Comparison of ENCODE assay signal across 8 cellular contexts in the genomic region with DNA sequence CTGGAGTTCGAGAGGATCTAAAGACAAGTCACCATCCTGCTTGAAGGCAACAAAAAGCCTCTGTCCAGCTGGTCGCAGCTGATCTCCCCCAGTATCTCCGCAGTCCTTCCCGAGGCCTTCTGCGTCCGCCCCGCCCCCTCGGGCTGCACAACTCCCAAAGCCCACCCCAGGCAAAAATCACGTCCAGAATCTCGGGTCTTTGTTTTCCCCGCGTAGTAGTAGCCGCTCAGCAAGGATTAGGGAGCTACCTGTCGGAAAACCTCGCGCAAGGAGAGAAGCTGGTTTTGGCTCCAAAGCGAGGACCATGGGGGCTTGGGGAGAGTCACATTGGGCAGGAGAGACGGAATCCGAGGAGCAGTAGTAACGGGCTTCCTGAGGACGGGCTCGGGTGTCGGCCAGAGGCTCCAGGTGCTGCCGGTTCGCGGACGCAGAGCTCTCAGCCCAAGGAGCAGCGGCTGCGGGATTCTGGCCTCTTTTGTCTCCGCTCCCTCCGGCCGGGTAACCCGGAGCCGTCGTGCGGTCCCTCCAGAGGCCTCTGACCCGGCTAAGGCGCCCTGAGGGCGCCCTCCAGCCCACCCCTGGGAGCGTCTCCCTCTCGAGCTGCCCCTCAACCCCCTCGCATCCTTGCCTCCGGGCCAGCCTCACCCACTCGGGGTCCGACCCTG. TPM values are rescaled to one million over a fixed set of nuclear protein-coding genes. Genes with fewer than 3 reads are reported as not detected.
DNase-seq lines count a peak whose midpoint lies in the region; ATAC-seq and TF ChIP-seq lines count a peak whose summit lies in the region.

No MANE protein-coding gene starts in this region.

- DNase-seq in activated CD8-positive, alpha-beta memory T cell treated with anti-CD3 and anti-CD28 coated beads, Interleukin-2, amount 50 U/mL, for 48 hours: peak; percentile 59
- DNase-seq in activated CD8-positive, alpha-beta memory T cell treated with anti-CD3 and anti-CD28 coated beads for 24 hours: no peak
- DNase-seq in HFFc6: peak; percentile 13
- peak; percentile 30 for DNase-seq in lung (ENCODE audit: low spot score)
- DNase-seq in transverse colon: peak; percentile 22
- no peak for DNase-seq in cerebellar cortex (ENCODE audit: low spot score)

- H3K36me3 Mint-ChIP-seq in HFFc6 (ENCODE audit: low read depth): peaks cover 40% of the 10 kb centered on the region

- no peak for TF ChIP-seq POLR2A in transverse colon (IDR thresholded peaks at IDR 0.05)

- peaks cover 51% of the 10 kb centered on the region for H3K4me1 Mint-ChIP-seq in HFFc6 (ENCODE audit: low read depth)

- in situ Hi-C loops in transverse colon (cut with MboI; ENCODE audit: low pct_ligation_motif_present in 1 of 4, low pct_unique_long_range_greater_than_20kb in 1 of 4, low sequenced_read_pairs in 3 of 4): no loop called here

- H3K4me1 ChIP-seq in duodenal mucosa (ENCODE audit: control insufficient read depth in 1 of 2, insufficient read depth in 2 of 2, low read length in 2 of 2) (peaks cover 27% of the 10 kb centered on the region in 2 donors), lung (ENCODE audit: control insufficient read depth in 2 of 2, insufficient read depth in 2 of 2, low read length in 2 of 2) (peaks cover 11 to 22% of the 10 kb centered on the region in 2 donors), transverse colon (peaks cover 7 to 32% (median 27%) of the 10 kb centered on the region in 4 donors)

- H3K27ac ChIP-seq in duodenal mucosa (ENCODE audit: low read depth, low read length) (no peak overlapping the region), lung (ENCODE audit: low read depth in 1 of 2, low read length in 1 of 2) (peak overlapping the region; percentile 27 to 56), transverse colon (peak overlapping the region; percentile 80 to 85 (median 81))

- H3K9me3 ChIP-seq in duodenal mucosa (ENCODE audit: control insufficient read depth in 1 of 2, low read length in 2 of 2) (no peaks in the 10 kb centered on the region), lung (ENCODE audit: control insufficient read depth in 2 of 2, insufficient read depth in 1 of 2, low read length in 1 of 2) (peaks cover 0 to 7% of the 10 kb centered on the region in 2 donors), transverse colon (no peaks in the 10 kb centered on the region)

- H3K9me3 Mint-ChIP-seq in HFFc6: no peaks in the 10 kb centered on the region

- TF ChIP-seq CTCF in HFFc6 (IDR thresholded peaks at IDR 0.05): no peak
- no peak for TF ChIP-seq CTCF in lung (IDR thresholded peaks at IDR 0.05; ENCODE audit: control extremely low read depth, extremely low read depth)
- no peak for TF ChIP-seq CTCF in transverse colon (IDR thresholded peaks at IDR 0.05)

- TF ChIP-seq EP300 in transverse colon (IDR thresholded peaks at IDR 0.05; ENCODE audit: low read depth): no peak

- intact Hi-C loops in transverse colon (cut with DNase I; ENCODE audit: low total_unique reads): no loop called here

- peak; percentile 48 for ATAC-seq in lung (ENCODE audit: insufficient read depth, low FRiP score)

- peak overlapping the region; percentile 81 for H3K27ac Mint-ChIP-seq in HFFc6

- peak overlapping the region; percentile 98 for H3K4me3 Mint-ChIP-seq in HFFc6

- peak overlapping the region; percentile 95 for H3K4me3 ChIP-seq in duodenal mucosa (ENCODE audit: low read depth in 1 of 2, low read length in 2 of 2)
- H3K4me3 ChIP-seq in lung: peak overlapping the region; percentile 68
- H3K4me3 ChIP-seq in transverse colon: peak overlapping the region; percentile 56 to 67 (median 67)

- 2% methylated on average over 43 to 45 of the region's 45 CpGs for WGBS in lung, 2 donors
- 4 to 6% methylated on average over 5 to 31 of the region's 45 CpGs for WGBS in transverse colon (ENCODE audit: low coverage in 1 of 2), 2 donors

- no peaks in the 10 kb centered on the region; the same call in none of the 2 replicates for H3K27me3 Mint-ChIP-seq in HFFc6 (ENCODE audit: insufficient read depth)

- peak overlapping the region; percentile 76 to 84 for H3K9ac ChIP-seq in duodenal mucosa (ENCODE audit: low read depth in 1 of 2, low read length in 2 of 2)

- peaks cover 7 to 26% of the 10 kb centered on the region in 2 donors for H3K36me3 ChIP-seq in duodenal mucosa (ENCODE audit: control insufficient read depth in 1 of 2, insufficient read depth in 2 of 2, low read length in 2 of 2)
- H3K36me3 ChIP-seq in lung (ENCODE audit: control insufficient read depth in 2 of 2, insufficient read depth in 2 of 2, low read length in 2 of 2): peaks cover 11 to 13% of the 10 kb centered on the region in 2 donors
- H3K36me3 ChIP-seq in transverse colon: peaks cover 0 to 12% (median 6%) of the 10 kb centered on the region in 4 donors

- H3K27me3 ChIP-seq in duodenal mucosa (ENCODE audit: control insufficient read depth in 1 of 2, insufficient read depth in 2 of 2, low read length in 2 of 2): no peaks in the 10 kb centered on the region
- no peaks in the 10 kb centered on the region for H3K27me3 ChIP-seq in lung (ENCODE audit: control insufficient read depth, insufficient read depth)
- H3K27me3 ChIP-seq in transverse colon: no peaks in the 10 kb centered on the region

TF ChIP-seq in PFSK-1, 5 proteins besides CTCF, POLR2A, EP300 and RAD21:
- TF ChIP-seq, protein P1, sequence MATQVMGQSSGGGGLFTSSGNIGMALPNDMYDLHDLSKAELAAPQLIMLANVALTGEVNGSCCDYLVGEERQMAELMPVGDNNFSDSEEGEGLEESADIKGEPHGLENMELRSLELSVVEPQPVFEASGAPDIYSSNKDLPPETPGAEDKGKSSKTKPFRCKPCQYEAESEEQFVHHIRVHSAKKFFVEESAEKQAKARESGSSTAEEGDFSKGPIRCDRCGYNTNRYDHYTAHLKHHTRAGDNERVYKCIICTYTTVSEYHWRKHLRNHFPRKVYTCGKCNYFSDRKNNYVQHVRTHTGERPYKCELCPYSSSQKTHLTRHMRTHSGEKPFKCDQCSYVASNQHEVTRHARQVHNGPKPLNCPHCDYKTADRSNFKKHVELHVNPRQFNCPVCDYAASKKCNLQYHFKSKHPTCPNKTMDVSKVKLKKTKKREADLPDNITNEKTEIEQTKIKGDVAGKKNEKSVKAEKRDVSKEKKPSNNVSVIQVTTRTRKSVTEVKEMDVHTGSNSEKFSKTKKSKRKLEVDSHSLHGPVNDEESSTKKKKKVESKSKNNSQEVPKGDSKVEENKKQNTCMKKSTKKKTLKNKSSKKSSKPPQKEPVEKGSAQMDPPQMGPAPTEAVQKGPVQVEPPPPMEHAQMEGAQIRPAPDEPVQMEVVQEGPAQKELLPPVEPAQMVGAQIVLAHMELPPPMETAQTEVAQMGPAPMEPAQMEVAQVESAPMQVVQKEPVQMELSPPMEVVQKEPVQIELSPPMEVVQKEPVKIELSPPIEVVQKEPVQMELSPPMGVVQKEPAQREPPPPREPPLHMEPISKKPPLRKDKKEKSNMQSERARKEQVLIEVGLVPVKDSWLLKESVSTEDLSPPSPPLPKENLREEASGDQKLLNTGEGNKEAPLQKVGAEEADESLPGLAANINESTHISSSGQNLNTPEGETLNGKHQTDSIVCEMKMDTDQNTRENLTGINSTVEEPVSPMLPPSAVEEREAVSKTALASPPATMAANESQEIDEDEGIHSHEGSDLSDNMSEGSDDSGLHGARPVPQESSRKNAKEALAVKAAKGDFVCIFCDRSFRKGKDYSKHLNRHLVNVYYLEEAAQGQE (IDR thresholded peaks at IDR 0.05; ENCODE audit: insufficient read depth in 1 of 2, low read depth in 2 of 2, low read length in 2 of 2): peak; percentile 73 to 85; a peak in 3 of 4 replicates
- TF ChIP-seq SIN3A (IDR thresholded peaks at IDR 0.05; ENCODE audit: borderline replicate concordance, insufficient read depth, low read length) (no peak), FOXP2 (optimal IDR thresholded peaks at IDR 0.05; ENCODE audit: borderline replicate concordance, extremely low read depth, extremely low read length, insufficient read depth) (no peak), POLR2AphosphoS5 (IDR thresholded peaks at IDR 0.05; ENCODE audit: low read depth, low read length) (no peak), TAF1 (IDR thresholded peaks at IDR 0.05; ENCODE audit: borderline replicate concordance, insufficient read depth, low read length) (no peak)

RNA-seq across cellular contexts. Expression of a gene that starts 0.4 kb away (rescaled TPM):
- total RNA-seq in HFFc6 (2021; fragmentation: NEBNext Ultra II Directional; extraction: Animal tissue kit (Norgen Biotek cat#: 25700)): 10 to 100 TPM; 12.7 to 16.7 (median 14.7) TPM
- 17.5 TPM for polyA plus RNA-seq in PFSK-1 (2012; ENCODE audit: insufficient read length, low read depth)
- total RNA-seq in lung (10 to 100 TPM; 20.1 to 37.7 TPM), transverse colon (10 to 100 TPM; 25.1 to 33.7 (median 29.8) TPM)
- polyA plus RNA-seq in lung: 1 to 10 TPM; 6.4 to 7.5 TPM

RNA-seq across cellular contexts. Expression of a gene that starts 0.5 kb away (rescaled TPM):
- total RNA-seq in HFFc6 (2021; fragmentation: NEBNext Ultra II Directional; extraction: Animal tissue kit (Norgen Biotek cat#: 25700)): 10 to 100 TPM; 16.1 to 22.2 (median 18.7) TPM
- 21.6 TPM for polyA plus RNA-seq in PFSK-1 (2012; ENCODE audit: insufficient read length, low read depth)
- total RNA-seq in lung: 10 to 100 TPM; 16.5 to 17.0 TPM
- polyA plus RNA-seq in lung: 1 to 10 TPM; 5.4 to 7.6 TPM
- 10 to 100 TPM; 12.7 to 25.1 (median 16.0) TPM for total RNA-seq in transverse colon

RNA-seq across cellular contexts. Expression of a gene that starts 40.1 kb away (rescaled TPM):
- 1 to 10 TPM; 5.7 to 8.8 (median 6.5) TPM for total RNA-seq in HFFc6 (2021; fragmentation: NEBNext Ultra II Directional; extraction: Animal tissue kit (Norgen Biotek cat#: 25700))
- 3.7 TPM for polyA plus RNA-seq in PFSK-1 (2012; ENCODE audit: insufficient read length, low read depth)
- 10 to 100 TPM in 1 of 2 donors, 1 to 10 TPM in 1; 3.4 to 10.6 TPM for total RNA-seq in lung
- polyA plus RNA-seq in lung: 1 to 10 TPM; 3.3 to 5.4 TPM
- 1 to 10 TPM; 3.0 to 6.4 (median 3.4) TPM for total RNA-seq in transverse colon

Comparison
In these comparisons a context has a peak if more than half of its experiments do, and no peak if none do; other contexts are left out.
1. DNase-seq: peak in activated CD8-positive, alpha-beta memory T cell treated with anti-CD3 and anti-CD28 coated beads, Interleukin-2, amount 50 U/mL, for 48 hours (single experiment), HFFc6 (single experiment), lung (single experiment) and transverse colon (single experiment); none in activated CD8-positive, alpha-beta memory T cell treated with anti-CD3 and anti-CD28 coated beads for 24 hours (single experiment) and cerebellar cortex (single experiment).
2. Peak in every context shown above with its lines, with median percentiles within 50 percentile points of each other: H3K4me3 ChIP-seq.